In the genomic region with DNA sequence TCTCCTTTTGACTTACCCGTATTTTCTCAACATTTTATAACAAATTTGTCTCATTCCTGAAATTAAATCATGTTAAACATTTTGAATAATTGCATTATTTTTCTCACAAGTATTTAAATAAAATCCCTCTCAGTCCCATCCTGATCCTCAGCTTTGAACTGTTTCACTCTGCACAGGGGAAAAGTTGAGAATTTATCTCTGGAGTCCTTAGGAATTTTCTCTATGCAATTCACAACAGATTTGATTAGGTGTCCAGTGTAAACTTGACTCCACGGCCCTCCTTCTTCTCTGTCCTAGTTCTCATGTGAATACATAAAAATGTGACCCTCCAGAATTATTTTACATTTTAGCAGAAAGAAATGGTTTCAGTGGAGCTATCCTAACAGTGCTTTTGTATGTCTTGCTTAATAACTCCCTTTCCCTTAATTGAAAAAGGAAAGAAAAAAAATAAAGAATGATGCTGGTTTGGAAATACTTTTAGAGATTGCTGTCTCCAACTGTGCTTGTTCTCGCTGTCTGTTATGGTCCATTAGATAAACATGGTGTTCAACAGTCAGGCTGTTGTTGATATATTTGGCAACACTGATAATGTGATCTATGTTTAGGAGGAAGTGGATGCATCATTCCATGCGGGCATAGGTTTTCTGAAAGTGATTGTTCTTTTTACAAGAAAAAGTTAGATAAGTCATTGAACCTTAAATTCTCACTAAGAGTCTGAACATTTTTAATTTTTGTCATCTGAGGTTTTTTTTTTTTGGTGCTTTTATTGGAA, we compare ENCODE assay signal across 10 cellular contexts.
DNase-seq lines count a peak whose midpoint lies in the region; ATAC-seq and TF ChIP-seq lines count a peak whose summit lies in the region.
"Had no signal": no experiment of that assay in that cellular context is flagged by ENCODE, and none has a peak within 500 bp of the region (broad histone marks: within the 10 kb centered on the region; RNA-seq: fewer than 3 reads in every experiment).

No MANE protein-coding gene starts in this region.

- TF ChIP-seq CTCF in AG09319 (IDR thresholded peaks at IDR 0.05; ENCODE audit: low read depth, low read length), result no peak

- DNase-seq in AG09319 (ENCODE audit: extremely low read depth, low read depth) (peak; percentile 44), NCI-H146 treated with DMSO at 0.1 percent for 48 hours (lab: John Stamatoyannopoulos, UW; ENCODE audit: unreplicated experiment) (peak; percentile 58), dermis microvascular lymphatic vessel endothelial cell (ENCODE audit: low read depth in 2 of 2) (peak; percentile 82 to 96), medulla oblongata (ENCODE audit: extremely low spot score) (peak; percentile 30), nucleus accumbens (lab: John Stamatoyannopoulos, UW) (no peak), NCI-H526 (lab: John Stamatoyannopoulos, UW) (no peak)
- DNase-seq: activated CD4-positive, alpha-beta T cell treated with anti-CD3 and anti-CD28 coated beads for 36 hours; NCI-H510A had no signal

- no peak for ATAC-seq in HG03342 (IDR thresholded peaks at IDR 0.05; ENCODE audit: unreplicated experiment)
- ATAC-seq in GM18873 (IDR thresholded peaks at IDR 0.05; ENCODE audit: low FRiP score, unreplicated experiment), result no peak
- ATAC-seq: activated CD4-positive, alpha-beta T cell treated with anti-CD3 and anti-CD28 coated beads for 36 hours had no signal

Comparison
In these comparisons a context has a peak if more than half of its experiments do, and no peak if none do; other contexts are left out.
1. DNase-seq: peak in AG09319 (single experiment), NCI-H146 treated with DMSO at 0.1 percent for 48 hours (single experiment), dermis microvascular lymphatic vessel endothelial cell (2 of 2) and medulla oblongata (single experiment); none in nucleus accumbens (0 of 56) and NCI-H526 (0 of 2).